In the genomic region with DNA sequence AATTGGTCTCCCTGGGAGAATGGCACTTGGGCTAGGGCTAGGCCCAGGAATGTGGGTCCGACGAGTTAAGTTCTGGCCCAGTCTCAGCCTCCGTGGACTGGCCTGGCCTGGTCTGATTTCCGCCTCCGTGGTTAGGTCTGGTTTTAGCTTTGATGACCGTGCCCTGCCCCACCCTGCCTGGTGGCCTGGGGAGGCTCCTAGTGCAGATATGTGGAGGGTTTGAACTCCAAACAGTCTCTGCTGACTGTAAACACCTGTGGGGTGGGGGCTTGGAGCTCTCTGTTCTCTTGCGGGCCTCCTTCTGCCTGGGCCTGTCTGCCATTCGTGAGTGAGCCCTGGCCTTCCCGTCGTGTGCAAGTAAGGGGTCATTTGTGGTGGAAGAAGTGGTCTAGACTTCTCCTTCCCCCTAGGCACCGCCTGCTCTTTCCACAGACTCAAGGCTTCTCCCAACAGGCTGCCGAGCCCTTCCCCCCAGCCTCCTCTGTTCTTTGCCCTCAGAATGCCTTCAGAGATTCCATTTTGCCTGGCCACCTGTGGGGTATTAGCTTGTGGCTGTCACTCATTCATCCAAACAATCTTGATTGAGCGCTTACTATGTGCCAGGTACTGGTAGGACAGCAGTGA, we compare ENCODE assay signal across 6 cellular contexts. TPM values are rescaled to one million over a fixed set of nuclear protein-coding genes. Genes with fewer than 3 reads are reported as not detected.
DNase-seq lines count a peak whose midpoint lies in the region; ATAC-seq and TF ChIP-seq lines count a peak whose summit lies in the region.

No MANE protein-coding gene starts in this region.

- peak overlapping the region; percentile 96 for H3K4me3 Mint-ChIP-seq in activated T-cell treated with anti-CD3 and anti-CD28 coated beads, Interleukin-2, amount 50 U/mL, for 24 hours
- H3K4me3 Mint-ChIP-seq in glutamatergic neuron (ENCODE audit: unreplicated experiment), result peak overlapping the region; percentile 90

- peak overlapping the region; percentile 97 for H3K27ac Mint-ChIP-seq in activated T-cell treated with anti-CD3 and anti-CD28 coated beads, Interleukin-2, amount 50 U/mL, for 24 hours
- H3K27ac Mint-ChIP-seq in glutamatergic neuron (ENCODE audit: unreplicated experiment), result peak overlapping the region; percentile 79

- peak overlapping the region; percentile 87 for H3K4me3 ChIP-seq in thymus (ENCODE audit: low read length)

- peaks cover 20% of the 10 kb centered on the region for H3K36me3 ChIP-seq in thymus (ENCODE audit: control insufficient read depth, insufficient read depth)

- no peak for DNase-seq in activated T-cell treated with anti-CD3 and anti-CD28 coated beads, Interleukin-2, amount 50 U/mL, for 24 hours
- no peak for DNase-seq in activated T-cell treated with anti-CD3 and anti-CD28 coated beads, Interleukin-2, amount 50 U/mL, for 48 hours
- DNase-seq in glutamatergic neuron, result no peak

- H3K9me3 ChIP-seq in thymus (ENCODE audit: control insufficient read depth), result no peaks in the 10 kb centered on the region

- 52% methylated on average over 13 of the region's 13 CpGs for WGBS in thymus

- no peaks in the 10 kb centered on the region for H3K9me3 Mint-ChIP-seq in activated T-cell treated with anti-CD3 and anti-CD28 coated beads, Interleukin-2, amount 50 U/mL, for 24 hours
- peaks cover 30% of the 10 kb centered on the region for H3K9me3 Mint-ChIP-seq in glutamatergic neuron (ENCODE audit: unreplicated experiment)

- peak overlapping the region; percentile 32 for H3K27ac ChIP-seq in thymus (ENCODE audit: low read depth)

- H3K4me1 ChIP-seq in thymus (ENCODE audit: control insufficient read depth, insufficient read depth, low read length), result peaks cover 19% of the 10 kb centered on the region

- no peak for TF ChIP-seq CTCF in glutamatergic neuron (IDR thresholded peaks at IDR 0.05; ENCODE audit: partially characterized antibody, unreplicated experiment)

- H3K4me1 Mint-ChIP-seq in activated T-cell treated with anti-CD3 and anti-CD28 coated beads, Interleukin-2, amount 50 U/mL, for 24 hours (ENCODE audit: low read depth), result peaks cover 61% of the 10 kb centered on the region
- peaks cover 22% of the 10 kb centered on the region for H3K4me1 Mint-ChIP-seq in glutamatergic neuron (ENCODE audit: low read depth, unreplicated experiment)

- ATAC-seq in HG03460 (IDR thresholded peaks at IDR 0.05; ENCODE audit: unreplicated experiment) (no peak), HG02763 (IDR thresholded peaks at IDR 0.05; ENCODE audit: unreplicated experiment) (no peak)

- no peaks in the 10 kb centered on the region for H3K27me3 ChIP-seq in thymus (ENCODE audit: control insufficient read depth, insufficient read depth)

- H3K27me3 Mint-ChIP-seq in activated T-cell treated with anti-CD3 and anti-CD28 coated beads, Interleukin-2, amount 50 U/mL, for 24 hours, result no peaks in the 10 kb centered on the region
- peaks cover 32% of the 10 kb centered on the region for H3K27me3 Mint-ChIP-seq in glutamatergic neuron (ENCODE audit: unreplicated experiment)

- H3K36me3 Mint-ChIP-seq in activated T-cell treated with anti-CD3 and anti-CD28 coated beads, Interleukin-2, amount 50 U/mL, for 24 hours (ENCODE audit: low read depth), result peaks cover 37% of the 10 kb centered on the region
- no peaks in the 10 kb centered on the region for H3K36me3 Mint-ChIP-seq in glutamatergic neuron (ENCODE audit: unreplicated experiment)

RNA-seq across cellular contexts. Expression of gene ATP6V0C, which starts 1.5 kb away (rescaled TPM):
- total RNA-seq in glutamatergic neuron (ENCODE audit: unreplicated experiment), result 274 TPM
- polyA plus RNA-seq in thymus, result 103 TPM

RNA-seq across cellular contexts. Expression of gene AMDHD2, which starts 4.9 kb away (rescaled TPM):
- total RNA-seq in glutamatergic neuron (ENCODE audit: unreplicated experiment), result 61.0 TPM
- 33.2 TPM for polyA plus RNA-seq in thymus

RNA-seq across cellular contexts. Expression of gene CEMP1, which starts 15.9 kb away (rescaled TPM):
- total RNA-seq in glutamatergic neuron (ENCODE audit: unreplicated experiment), result not detected
- polyA plus RNA-seq in thymus, result 1.2 TPM

RNA-seq across cellular contexts. Expression of gene PDPK1, which starts 22.5 kb away (rescaled TPM):
- 113 TPM for total RNA-seq in glutamatergic neuron (ENCODE audit: unreplicated experiment)
- polyA plus RNA-seq in thymus, result 14.1 TPM

RNA-seq across cellular contexts. Expression of gene TBC1D24, which starts 40.4 kb away (rescaled TPM):
- total RNA-seq in glutamatergic neuron (ENCODE audit: unreplicated experiment), result 58.4 TPM
- polyA plus RNA-seq in thymus, result 3.7 TPM
